In the genomic region with DNA sequence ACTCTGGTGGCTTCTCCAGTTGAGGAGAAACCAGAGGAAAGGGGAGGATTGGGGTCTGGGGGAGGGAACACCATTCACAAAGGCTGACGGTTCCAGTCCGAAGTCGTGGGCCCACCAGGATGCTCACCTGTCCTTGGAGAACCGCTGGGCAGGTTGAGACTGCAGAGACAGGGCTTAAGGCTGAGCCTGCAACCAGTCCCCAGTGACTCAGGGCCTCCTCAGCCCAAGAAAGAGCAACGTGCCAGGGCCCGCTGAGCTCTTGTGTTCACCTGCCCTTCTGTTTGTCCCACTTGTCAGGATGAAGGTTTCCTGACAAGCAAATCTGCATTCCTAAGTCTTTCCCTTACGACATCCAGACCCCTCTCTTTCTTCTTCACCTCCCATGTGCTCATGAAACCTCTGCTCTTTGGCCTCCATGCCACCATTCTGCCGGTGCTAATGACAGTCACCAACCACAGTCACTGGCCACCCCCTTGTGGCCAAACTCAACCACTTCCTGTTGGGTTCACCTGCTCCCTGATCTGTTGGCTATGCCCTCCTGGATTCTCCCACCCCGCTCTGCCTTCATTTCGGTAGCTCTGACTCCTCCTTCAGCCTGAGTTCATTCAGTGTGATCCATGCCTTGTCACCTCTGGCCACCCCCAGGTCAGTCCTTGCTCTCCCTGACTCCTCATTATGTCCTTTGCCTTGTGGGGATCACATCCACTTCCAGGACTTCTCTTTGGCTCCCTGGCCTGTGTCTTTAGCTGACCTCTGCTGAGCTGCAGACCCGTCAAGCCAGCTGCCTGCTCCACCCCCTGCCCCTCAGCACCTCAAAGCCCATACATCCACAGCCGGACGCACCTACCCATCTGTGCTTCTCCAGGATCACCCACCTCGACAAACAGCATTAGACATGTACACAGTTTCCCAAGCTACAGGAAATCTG, we compare ENCODE assay signal across 8 cellular contexts. TPM values are rescaled to one million over a fixed set of nuclear protein-coding genes. Genes with fewer than 3 reads are reported as not detected.
A peak's percentile ranks its signal among the peaks of the same experiment; 100 is the strongest.
DNase-seq lines count a peak whose midpoint lies in the region; ATAC-seq, FAIRE-seq and TF ChIP-seq lines count a peak whose summit lies in the region.

No MANE protein-coding gene starts in this region.

- in situ Hi-C loops in mammary epithelial cell (cut with MboI; ENCODE audit: low sequenced_read_pairs in 2 of 2), result no loop called here

- WGBS in mammary epithelial cell (ENCODE audit: low coverage, missing lambda C conversion rate), result 54% methylated on average over 10 of the region's 14 CpGs

- CTCF ChIA-PET in mammary epithelial cell (lab: Charles Lee; ENCODE audit: low non-redundant PET), result interaction anchor here (0.7 to 1.0 kb wide), 3 partner anchors 39 to 320 kb away, joined by 3 to 14 read pairs (median 3); no protein-coding TSS in a partner anchor

- no peak overlapping the region for H3K27ac ChIP-seq in mammary epithelial cell (ENCODE audit: insufficient read depth, low read depth, low read length)

- H3K4me1 Mint-ChIP-seq in natural killer cell treated with Interleukin-12 subunit alpha and Interleukin-12 subunit beta and Interleukin-15 and Interleukin-18, amount 100 ng/mL, for 72 hours (ENCODE audit: low read depth in 2 of 2), result peaks cover 9 to 16% of the 10 kb centered on the region in 2 donors
- H3K4me1 Mint-ChIP-seq in natural killer cell, result peaks cover 7 to 15% of the 10 kb centered on the region in 2 donors

- no peaks in the 10 kb centered on the region for H3K9me3 ChIP-seq in mammary epithelial cell (replicated peaks; ENCODE audit: insufficient read depth, low read length)

- intact Hi-C loops in natural killer cell (cut with micrococcal nuclease), result no loop called here
- intact Hi-C loops in mammary epithelial cell (cut with micrococcal nuclease), result loop anchor here (1.0 kb wide), 1 partner anchor 42 kb away; no protein-coding TSS in a partner anchor

- H3K4me3 Mint-ChIP-seq in natural killer cell treated with Interleukin-12 subunit alpha and Interleukin-12 subunit beta and Interleukin-15 and Interleukin-18, amount 100 ng/mL, for 72 hours, result no peak overlapping the region
- H3K4me3 Mint-ChIP-seq in natural killer cell, result no peak overlapping the region

- no peaks in the 10 kb centered on the region for H3K36me3 Mint-ChIP-seq in natural killer cell treated with Interleukin-12 subunit alpha and Interleukin-12 subunit beta and Interleukin-15 and Interleukin-18, amount 100 ng/mL, for 72 hours
- H3K36me3 Mint-ChIP-seq in natural killer cell, result no peaks in the 10 kb centered on the region

- H3K4me1 ChIP-seq in mammary epithelial cell (ENCODE audit: insufficient read depth, low read length), result peaks cover 28% of the 10 kb centered on the region

- H3K9me3 Mint-ChIP-seq in natural killer cell treated with Interleukin-12 subunit alpha and Interleukin-12 subunit beta and Interleukin-15 and Interleukin-18, amount 100 ng/mL, for 72 hours, result no peaks in the 10 kb centered on the region
- no peaks in the 10 kb centered on the region for H3K9me3 Mint-ChIP-seq in natural killer cell

- H3K79me2 ChIP-seq in mammary epithelial cell (ENCODE audit: insufficient read depth, low read length), result no peaks in the 10 kb centered on the region

- H3K36me3 ChIP-seq in mammary epithelial cell (ENCODE audit: insufficient read depth, low read length), result no peaks in the 10 kb centered on the region

- no peak overlapping the region for H3K27ac Mint-ChIP-seq in natural killer cell treated with Interleukin-12 subunit alpha and Interleukin-12 subunit beta and Interleukin-15 and Interleukin-18, amount 100 ng/mL, for 72 hours
- H3K27ac Mint-ChIP-seq in natural killer cell, result no peak overlapping the region

- no peaks in the 10 kb centered on the region for H4K20me1 ChIP-seq in mammary epithelial cell (ENCODE audit: insufficient read depth, low read length)

- H3K27me3 ChIP-seq in mammary epithelial cell (ENCODE audit: insufficient read depth, low read length), result no peaks in the 10 kb centered on the region

- no peak overlapping the region for H3K4me2 ChIP-seq in mammary epithelial cell (ENCODE audit: insufficient read depth, low read depth, low read length)

- H2AFZ ChIP-seq in mammary epithelial cell (ENCODE audit: low read depth, low read length), result no peak overlapping the region

- H3K27me3 Mint-ChIP-seq in natural killer cell treated with Interleukin-12 subunit alpha and Interleukin-12 subunit beta and Interleukin-15 and Interleukin-18, amount 100 ng/mL, for 72 hours, result peaks cover 0 to 4% of the 10 kb centered on the region in 2 donors
- peaks cover 0 to 7% of the 10 kb centered on the region in 2 donors for H3K27me3 Mint-ChIP-seq in natural killer cell (ENCODE audit: low read depth in 2 of 2)

- no peak overlapping the region for H3K4me3 ChIP-seq in mammary epithelial cell (replicated peaks in 1 of 3; ENCODE audit: insufficient read depth in 1 of 3, low read depth in 2 of 3, low read length in 3 of 3)

- TF ChIP-seq CTCF in natural killer cell (IDR thresholded peaks at IDR 0.05) (no peak), mammary epithelial cell (conservative IDR thresholded peaks at IDR 0.05 in 1 of 2, IDR thresholded peaks at IDR 0.05 in 1 of 2; ENCODE audit: extremely low read depth in 1 of 2, insufficient read depth in 1 of 2, low read depth in 1 of 2, low read length in 2 of 2) (peak; percentile 34 to 61)

- ATAC-seq in natural killer cell treated with Interleukin-12 subunit alpha and Interleukin-12 subunit beta and Interleukin-15 and Interleukin-18, amount 100 ng/mL, for 72 hours, result no peak
- ATAC-seq in natural killer cell (no peak), HG03521 (IDR thresholded peaks at IDR 0.05; ENCODE audit: unreplicated experiment) (peak; percentile 55)

- BruUV-seq in mammary epithelial cell (replicated peaks; lab: Mats Ljungman, UMichigan), result no TSS peak

- H3K9ac ChIP-seq in mammary epithelial cell (ENCODE audit: insufficient read depth, low read length), result no peak overlapping the region

- dilution Hi-C loops in mammary epithelial cell (cut with HindIII; ENCODE audit: low sequenced_read_pairs), result no loop called here

- FAIRE-seq in urothelium cell line (lab: Jason Lieb, UNC), result peak; percentile 9

- peak; percentile 56 for DNase-seq in natural killer cell treated with Interleukin-12 subunit alpha and Interleukin-12 subunit beta and Interleukin-15 and Interleukin-18, amount 100 ng/mL, for 72 hours (ENCODE audit: low spot score)
- DNase-seq in natural killer cell, result no peak
- DNase-seq in mammary epithelial cell, result peak; percentile 82
- peak; percentile 39 for DNase-seq in urothelium cell line (ENCODE audit: low spot score)
- no peak for DNase-seq in NCI-H345 (lab: John Stamatoyannopoulos, UW)
- DNase-seq in NCI-H446 (lab: John Stamatoyannopoulos, UW), result no peak
- DNase-seq in activated CD4-positive, CD25-positive, alpha-beta regulatory T cell (lab: John Stamatoyannopoulos, UW), result no peak

RNA-seq across cellular contexts. Expression of a gene that starts 17.6 kb away (rescaled TPM):
- total RNA-seq in natural killer cell treated with Interleukin-12 subunit alpha and Interleukin-12 subunit beta and Interleukin-15 and Interleukin-18, amount 100 ng/mL, for 72 hours, result not detected
- not detected for total RNA-seq in natural killer cell
- not detected for total RNA-seq in mammary epithelial cell
- not detected for polyA plus RNA-seq in mammary epithelial cell
- polyA minus RNA-seq in mammary epithelial cell, result 0.31 TPM

RNA-seq across cellular contexts. Expression of a gene that starts 47.7 kb away (rescaled TPM):
- total RNA-seq in natural killer cell treated with Interleukin-12 subunit alpha and Interleukin-12 subunit beta and Interleukin-15 and Interleukin-18, amount 100 ng/mL, for 72 hours, result 10 to 100 TPM in 1 of 2 donors, 1 to 10 TPM in 1; 3.4 to 10.2 TPM
- total RNA-seq in natural killer cell (1 to 10 TPM in 1 of 3 donors, under 1 TPM in 2; 0.16 to 1.7 (median 0.34) TPM), mammary epithelial cell (10 to 100 TPM; 24.5 to 25.1 TPM)
- polyA plus RNA-seq in mammary epithelial cell, result 37.1 TPM
- polyA minus RNA-seq in mammary epithelial cell, result 18.6 TPM

Comparison
In these comparisons a context has a peak if more than half of its experiments do, and no peak if none do; other contexts are left out.
1. DNase-seq: peak in natural killer cell treated with Interleukin-12 subunit alpha and Interleukin-12 subunit beta and Interleukin-15 and Interleukin-18, amount 100 ng/mL, for 72 hours (single experiment), mammary epithelial cell (single experiment) and urothelium cell line (single experiment); none in natural killer cell (single experiment), NCI-H345 (single experiment), NCI-H446 (0 of 2) and activated CD4-positive, CD25-positive, alpha-beta regulatory T cell (0 of 4).